19 cellular contexts compared by ENCODE assay signal in the genomic region with DNA sequence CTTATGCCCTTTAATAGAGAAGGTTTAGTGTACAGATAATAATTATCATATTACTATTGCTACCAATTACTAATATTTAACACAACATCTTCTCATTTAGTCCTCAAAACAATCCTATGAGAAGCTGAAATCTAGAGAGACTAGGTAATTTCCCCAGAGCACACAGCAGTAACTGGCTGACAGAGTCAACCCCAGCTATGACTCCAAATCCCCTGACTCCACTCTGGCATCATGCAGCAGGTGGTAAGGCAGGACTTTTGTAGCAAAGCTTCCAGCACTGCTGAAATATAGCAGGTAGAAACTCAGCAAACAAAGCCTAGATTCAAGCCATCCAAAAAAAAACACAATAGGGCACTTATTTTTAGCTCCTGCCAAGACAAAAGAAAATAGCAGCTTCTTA.
A peak's percentile ranks its signal among the peaks of the same experiment; 100 is the strongest.
DNase-seq lines count a peak whose midpoint lies in the region; ATAC-seq and TF ChIP-seq lines count a peak whose summit lies in the region.
"Had no signal": no experiment of that assay in that cellular context is flagged by ENCODE, and none has a peak within 500 bp of the region (broad histone marks: within the 10 kb centered on the region; RNA-seq: fewer than 3 reads in every experiment).

No MANE protein-coding gene starts in this region.

- no peaks in the 10 kb centered on the region for H3K9me3 Mint-ChIP-seq in activated naive CD4-positive, alpha-beta T cell treated with anti-CD3 and anti-CD28 coated beads for 36 hours
- peaks cover 0 to 5% of the 10 kb centered on the region in 2 donors for H3K9me3 Mint-ChIP-seq in activated naive CD4-positive, alpha-beta T cell treated with anti-CD3 and anti-CD28 coated beads, Interleukin-2, amount 50 U/mL, for 72 hours

- H3K4me1 Mint-ChIP-seq in activated naive CD4-positive, alpha-beta T cell treated with anti-CD3 and anti-CD28 coated beads for 36 hours (ENCODE audit: low read depth) = no peaks in the 10 kb centered on the region

- H3K27ac ChIP-seq in OCI-LY7 (ENCODE audit: low read depth, low read length, poor library complexity, severe bottlenecking) (no peak overlapping the region), stomach smooth muscle (ENCODE audit: low read length) (peak overlapping the region; percentile 3)
- H3K27ac ChIP-seq: Peyer's patch, SJCRH30 had no signal

- no peak overlapping the region for H3K4me2 ChIP-seq in OCI-LY7 (ENCODE audit: low read length)

- H3K4me3 ChIP-seq in OCI-LY7 (ENCODE audit: low read depth, low read length, poor library complexity, severe bottlenecking) (no peak overlapping the region), stomach smooth muscle (ENCODE audit: low read length in 2 of 2) (no peak overlapping the region)
- H3K4me3 ChIP-seq: Peyer's patch, SJCRH30 had no signal

- no peaks in the 10 kb centered on the region for H3K9me3 ChIP-seq in OCI-LY7 (ENCODE audit: low read length)
- no peaks in the 10 kb centered on the region for H3K9me3 ChIP-seq in stomach smooth muscle (ENCODE audit: control insufficient read depth in 2 of 2, low read length in 2 of 2)
- H3K9me3 ChIP-seq: Peyer's patch, SJCRH30 had no signal

- ATAC-seq in activated naive CD4-positive, alpha-beta T cell treated with anti-CD3 and anti-CD28 coated beads, Interleukin-2, amount 50 U/mL, for 72 hours = no peak
- ATAC-seq in GM21529 (IDR thresholded peaks at IDR 0.05; ENCODE audit: unreplicated experiment) (peak; percentile 50), omental fat pad (ENCODE audit: low FRiP score) (no peak), HG03135 (IDR thresholded peaks at IDR 0.05; ENCODE audit: unreplicated experiment) (no peak)

- H3K36me3 ChIP-seq in OCI-LY7 (ENCODE audit: insufficient read depth, low read length) (no peaks in the 10 kb centered on the region), stomach smooth muscle (ENCODE audit: control insufficient read depth in 2 of 2, insufficient read depth in 2 of 2, low read length in 2 of 2) (no peaks in the 10 kb centered on the region)
- H3K36me3 ChIP-seq: Peyer's patch, SJCRH30 had no signal

- no peaks in the 10 kb centered on the region for H3K27me3 Mint-ChIP-seq in activated naive CD4-positive, alpha-beta T cell treated with anti-CD3 and anti-CD28 coated beads for 36 hours (ENCODE audit: low read depth)

- H3K4me1 ChIP-seq in OCI-LY7 (ENCODE audit: insufficient read depth, low read length, poor library complexity, severe bottlenecking) = no peaks in the 10 kb centered on the region
- no peaks in the 10 kb centered on the region for H3K4me1 ChIP-seq in stomach smooth muscle (ENCODE audit: control insufficient read depth, insufficient read depth, low read length)
- H3K4me1 ChIP-seq: Peyer's patch, SJCRH30 had no signal

- H3K27me3 ChIP-seq in stomach smooth muscle (ENCODE audit: control insufficient read depth in 1 of 2, insufficient read depth in 2 of 2, low read length in 2 of 2) = no peaks in the 10 kb centered on the region
- H3K27me3 ChIP-seq: Peyer's patch, SJCRH30 had no signal

- no peaks in the 10 kb centered on the region for H3K9me2 ChIP-seq in OCI-LY7 (ENCODE audit: insufficient read depth, low read length)

- intact Hi-C loops in activated naive CD4-positive, alpha-beta T cell treated with anti-CD3 and anti-CD28 coated beads for 36 hours (cut with micrococcal nuclease) = no loop called here
- intact Hi-C loops in OCI-LY7 (cut with micrococcal nuclease; ENCODE audit: unreplicated experiment) = no loop called here

- H4K20me1 ChIP-seq in OCI-LY7 (ENCODE audit: insufficient read depth, low read length) = no peaks in the 10 kb centered on the region

- DNase-seq in activated naive CD4-positive, alpha-beta T cell treated with anti-CD3 and anti-CD28 coated beads for 36 hours = peak; percentile 7
- DNase-seq in activated naive CD4-positive, alpha-beta T cell treated with anti-CD3 and anti-CD28 coated beads, Interleukin-2, amount 50 U/mL, for 72 hours (ENCODE audit: low spot score in 2 of 2) = no peak
- DNase-seq in OCI-LY7 (ENCODE audit: low spot score) (no peak), omental fat pad (ENCODE audit: low spot score) (no peak), cerebellar nuclear complex (lab: John Stamatoyannopoulos, UW) (no peak)
- DNase-seq: EL; GOT3; Karpas-422; MV-4-11; NCI-H1105 treated with DMSO at 0.1 percent for 48 hours; NCI-H2029 treated with DMSO at 0.1 percent for 48 hours; NCI-H510A treated with DMSO at 0.1 percent for 48 hours; NCI-H774; NK-92 treated with Interleukin-12 subunit alpha and Interleukin-12 subunit beta, amount 100 ng/mL, for 24 hours; Peyer's patch; SJCRH30 had no signal

- no peak overlapping the region for H3K9ac ChIP-seq in stomach smooth muscle (ENCODE audit: low read length in 2 of 2)

- no peaks in the 10 kb centered on the region for H3K36me3 Mint-ChIP-seq in activated naive CD4-positive, alpha-beta T cell treated with anti-CD3 and anti-CD28 coated beads for 36 hours (ENCODE audit: low read depth)
- H3K36me3 Mint-ChIP-seq in activated naive CD4-positive, alpha-beta T cell treated with anti-CD3 and anti-CD28 coated beads, Interleukin-2, amount 50 U/mL, for 72 hours = no peaks in the 10 kb centered on the region

- H3K4me3 Mint-ChIP-seq in activated naive CD4-positive, alpha-beta T cell treated with anti-CD3 and anti-CD28 coated beads for 36 hours = no peak overlapping the region

- H2AFZ ChIP-seq in OCI-LY7 (ENCODE audit: low read length) = peak overlapping the region; percentile 8; the same call in 1 of the 2 replicates

- no peaks in the 10 kb centered on the region for H3K79me2 ChIP-seq in OCI-LY7 (ENCODE audit: insufficient read depth, low read depth, low read length)

- no peak overlapping the region for H3K27ac Mint-ChIP-seq in activated naive CD4-positive, alpha-beta T cell treated with anti-CD3 and anti-CD28 coated beads for 36 hours
- H3K27ac Mint-ChIP-seq in activated naive CD4-positive, alpha-beta T cell treated with anti-CD3 and anti-CD28 coated beads, Interleukin-2, amount 50 U/mL, for 72 hours = no peak overlapping the region

- no TSS peak for BruUV-seq in OCI-LY7 (replicated peaks; lab: Mats Ljungman, UMichigan)

- CTCF ChIA-PET in activated naive CD4-positive, alpha-beta T cell treated with anti-CD3 and anti-CD28 coated beads for 36 hours (lab: Charles Lee) = no interaction called here
- CTCF ChIA-PET in OCI-LY7 (lab: Charles Lee; ENCODE audit: unreplicated experiment) = no interaction called here

- TF ChIP-seq CTCF in OCI-LY7 (conservative IDR thresholded peaks at IDR 0.05; ENCODE audit: low read length) = no peak
- TF ChIP-seq CTCF in omental fat pad (IDR thresholded peaks at IDR 0.05) = no peak

- POLR2A ChIA-PET in OCI-LY7 (lab: Charles Lee) = interaction anchor here (0.6 to 2.4 kb wide), 5 partner anchors 8 to 263 kb away, joined by 3 to 10 read pairs (median 4); no protein-coding TSS in a partner anchor
